ENCODE assay signal across 20 cellular contexts in the genomic region with DNA sequence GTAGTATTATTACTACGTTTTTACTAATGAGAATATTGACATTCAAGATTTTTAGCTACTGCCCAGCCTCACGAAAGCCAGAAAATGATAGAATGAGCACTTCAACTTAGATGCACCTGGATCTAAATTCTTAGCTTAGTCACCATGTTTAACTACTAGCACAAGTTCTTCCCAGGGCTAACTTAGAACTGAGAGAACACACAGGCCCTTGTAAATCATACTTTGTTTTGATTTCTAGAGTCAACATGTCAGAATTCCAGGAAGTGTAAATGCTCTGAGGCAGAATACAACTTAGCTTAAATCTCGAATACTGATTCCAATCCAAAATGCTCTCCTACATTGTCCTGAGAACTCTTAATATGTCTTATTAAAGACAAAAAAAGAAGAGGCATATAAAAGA. TPM values are rescaled to one million over a fixed set of nuclear protein-coding genes. Genes with fewer than 3 reads are reported as not detected.
DNase-seq lines count a peak whose midpoint lies in the region; ATAC-seq and TF ChIP-seq lines count a peak whose summit lies in the region.
"Had no signal": no experiment of that assay in that cellular context is flagged by ENCODE, and none has a peak within 500 bp of the region (broad histone marks: within the 10 kb centered on the region; RNA-seq: fewer than 3 reads in every experiment).

No MANE protein-coding gene starts in this region.

- no peak overlapping the region for H3K9ac ChIP-seq in mammary epithelial cell (ENCODE audit: insufficient read depth, low read length)

- CTCF ChIA-PET in mammary epithelial cell (lab: Charles Lee; ENCODE audit: low non-redundant PET) = no interaction called here

- no peak overlapping the region for H3K4me2 ChIP-seq in mammary epithelial cell (ENCODE audit: insufficient read depth, low read depth, low read length)

- TF ChIP-seq POLR2A in stomach (IDR thresholded peaks at IDR 0.05) = no peak

- no peaks in the 10 kb centered on the region for H3K79me2 ChIP-seq in mammary epithelial cell (ENCODE audit: insufficient read depth, low read length)

- dilution Hi-C loops in mammary epithelial cell (cut with HindIII; ENCODE audit: low sequenced_read_pairs) = no loop called here

- ATAC-seq in lung (ENCODE audit: insufficient read depth, low FRiP score) (peak; percentile 34), GM19455 (IDR thresholded peaks at IDR 0.05; ENCODE audit: unreplicated experiment) (no peak)
- ATAC-seq: GM12878 had no signal

- H3K36me3 ChIP-seq in mammary epithelial cell (ENCODE audit: insufficient read depth, low read length) = no peaks in the 10 kb centered on the region
- no peaks in the 10 kb centered on the region for H3K36me3 ChIP-seq in lung (ENCODE audit: control insufficient read depth in 2 of 2, insufficient read depth in 2 of 2, low read length in 2 of 2)
- no peaks in the 10 kb centered on the region for H3K36me3 ChIP-seq in stomach
- H3K36me3 ChIP-seq: MG63, SJCRH30 had no signal

- WGBS in mammary epithelial cell (ENCODE audit: low coverage, missing lambda C conversion rate) = 30% methylated on average over 3 of the region's 3 CpGs
- WGBS in lung, 2 donors = 49 to 78% methylated on average over 3 of the region's 3 CpGs
- WGBS in stomach, 5 donors = 14 to 39% (median 21%) methylated on average over 3 of the region's 3 CpGs

- H3K27ac ChIP-seq in mammary epithelial cell (ENCODE audit: insufficient read depth, low read depth, low read length) (no peak overlapping the region), lung (ENCODE audit: low read depth in 1 of 2, low read length in 1 of 2) (no peak overlapping the region), stomach (peak overlapping the region in 4 of 5 donors; percentile 57 to 73 (median 68))
- H3K27ac ChIP-seq: SJCRH30 had no signal

- DNase-seq in LHCN-M2 (ENCODE audit: low read depth) (peak; percentile 5), mammary epithelial cell (peak; percentile 3), lung (ENCODE audit: low spot score) (no peak), stomach (no peak), NCI-H2029 (lab: John Stamatoyannopoulos, UW) (no peak), RKO (ENCODE audit: low spot score) (no peak), DMS114 treated with DMSO at 0.1 percent for 48 hours (lab: John Stamatoyannopoulos, UW; ENCODE audit: unreplicated experiment) (no peak)
- DNase-seq: Caco-2, DMS53, GOT3, MG63, NCI-H1105, NCI-H187, NCI-H2171, NCI-H82, SJCRH30 had no signal

- H3K27me3 ChIP-seq in mammary epithelial cell (ENCODE audit: insufficient read depth, low read length) (no peaks in the 10 kb centered on the region), lung (ENCODE audit: control insufficient read depth, insufficient read depth) (no peaks in the 10 kb centered on the region), stomach (no peaks in the 10 kb centered on the region)
- H3K27me3 ChIP-seq: SJCRH30 had no signal

- in situ Hi-C loops in mammary epithelial cell (cut with MboI; ENCODE audit: low sequenced_read_pairs in 2 of 2) = loop anchor here (25.0 kb wide), 1 partner anchor 792 kb away; no protein-coding TSS in a partner anchor

- H4K20me1 ChIP-seq in mammary epithelial cell (ENCODE audit: insufficient read depth, low read length) = no peaks in the 10 kb centered on the region

- no peak for TF ChIP-seq CTCF in mammary epithelial cell (conservative IDR thresholded peaks at IDR 0.05 in 1 of 2, IDR thresholded peaks at IDR 0.05 in 1 of 2; ENCODE audit: extremely low read depth in 1 of 2, insufficient read depth in 1 of 2, low read depth in 1 of 2, low read length in 2 of 2)
- TF ChIP-seq CTCF in lung (IDR thresholded peaks at IDR 0.05; ENCODE audit: control extremely low read depth, extremely low read depth) = no peak
- no peak for TF ChIP-seq CTCF in stomach (IDR thresholded peaks at IDR 0.05)

- no peak overlapping the region for H2AFZ ChIP-seq in mammary epithelial cell (ENCODE audit: low read depth, low read length)

- intact Hi-C loops in mammary epithelial cell (cut with micrococcal nuclease) = no loop called here
- intact Hi-C loops in stomach (cut with DNase I; ENCODE audit: low total_unique reads) = no loop called here

- no TSS peak for BruUV-seq in mammary epithelial cell (replicated peaks; lab: Mats Ljungman, UMichigan)

- H3K4me1 ChIP-seq in mammary epithelial cell (ENCODE audit: insufficient read depth, low read length) (no peaks in the 10 kb centered on the region), lung (ENCODE audit: control insufficient read depth in 2 of 2, insufficient read depth in 2 of 2, low read length in 2 of 2) (no peaks in the 10 kb centered on the region), stomach (peaks cover 4 to 40% (median 17%) of the 10 kb centered on the region in 4 donors)
- H3K4me1 ChIP-seq: Caco-2, SJCRH30 had no signal

- H3K9me3 ChIP-seq in mammary epithelial cell (replicated peaks; ENCODE audit: insufficient read depth, low read length) = no peaks in the 10 kb centered on the region
- H3K9me3 ChIP-seq in lung (ENCODE audit: control insufficient read depth in 2 of 2, insufficient read depth in 1 of 2, low read length in 1 of 2) = no peaks in the 10 kb centered on the region
- H3K9me3 ChIP-seq in stomach = no peaks in the 10 kb centered on the region
- H3K9me3 ChIP-seq: MG63, SJCRH30 had no signal

- no peak overlapping the region for H3K4me3 ChIP-seq in mammary epithelial cell (replicated peaks in 1 of 3; ENCODE audit: insufficient read depth in 1 of 3, low read depth in 2 of 3, low read length in 3 of 3)
- H3K4me3 ChIP-seq in lung = no peak overlapping the region
- H3K4me3 ChIP-seq in stomach = no peak overlapping the region
- H3K4me3 ChIP-seq: GM12878, MG63, SJCRH30 had no signal

- TF ChIP-seq EP300 in stomach (IDR thresholded peaks at IDR 0.05) = no peak

RNA-seq across cellular contexts. Expression of a gene that starts 6.8 kb away (rescaled TPM):
- not detected in 2 replicates for total RNA-seq in LHCN-M2 (2014; rRNA removed)
- polyA plus RNA-seq in LHCN-M2 (2012) = not detected
- under 1 TPM; 0.33 to 0.35 TPM for total RNA-seq in mammary epithelial cell
- polyA plus RNA-seq in mammary epithelial cell = 0.69 TPM
- not detected for polyA minus RNA-seq in mammary epithelial cell
- 1 to 10 TPM in 1 of 2 donors, under 1 TPM in 1; 0.20 to 1.1 TPM for total RNA-seq in lung
- polyA plus RNA-seq in lung = under 1 TPM; 0.24 to 0.33 TPM
- total RNA-seq in stomach = 1 to 10 TPM in 3 of 5 donors, not detected in 2; 1.3 to 1.9 (median 1.3) TPM
- polyA plus RNA-seq in stomach = 1 to 10 TPM in 1 of 3 donors, under 1 TPM in 2; 0.87 to 2.1 (median 0.90) TPM
- total RNA-seq: A673, Caco-2, NCI-H460 had no signal

RNA-seq across cellular contexts. Expression of a gene that starts 37.3 kb away (rescaled TPM):
- total RNA-seq in LHCN-M2 (2014; rRNA removed) = 45.8 and 59.9 TPM in 2 replicates
- 7.2 TPM for polyA plus RNA-seq in LHCN-M2 (2012)
- 10 to 100 TPM; 28.3 to 78.3 TPM for total RNA-seq in mammary epithelial cell
- polyA plus RNA-seq in mammary epithelial cell = 32.2 TPM
- polyA minus RNA-seq in mammary epithelial cell = 15.7 TPM
- 10 to 100 TPM; 33.2 to 64.1 TPM for total RNA-seq in lung
- 10 to 100 TPM; 16.2 to 19.5 TPM for polyA plus RNA-seq in lung
- 100 to 1,000 TPM in 1 of 5 donors, 10 to 100 TPM in 3, 1 to 10 TPM in 1; 3.2 to 101 (median 44.6) TPM for total RNA-seq in stomach
- 10 to 100 TPM; 14.7 to 24.0 (median 18.6) TPM for polyA plus RNA-seq in stomach

RNA-seq across cellular contexts. Expression of a gene that starts 59.5 kb away (rescaled TPM):
- total RNA-seq in LHCN-M2 (2014; rRNA removed) = 0.77 TPM in 1 of 2 replicates, not detected in the other
- 0.22 TPM for polyA plus RNA-seq in LHCN-M2 (2012)
- total RNA-seq in mammary epithelial cell = 1 to 10 TPM; 1.1 to 1.5 TPM
- 0.39 TPM for polyA plus RNA-seq in mammary epithelial cell
- polyA minus RNA-seq in mammary epithelial cell = not detected
- total RNA-seq in lung = 10 to 100 TPM; 23.0 to 31.6 TPM
- 10 to 100 TPM; 10.3 to 48.6 TPM for polyA plus RNA-seq in lung
- total RNA-seq in stomach = 10 to 100 TPM in 4 of 5 donors, 1 to 10 TPM in 1; 5.8 to 78.1 (median 15.6) TPM
- polyA plus RNA-seq in stomach = 100 to 1,000 TPM in 1 of 3 donors, 10 to 100 TPM in 2; 46.3 to 114 (median 48.8) TPM
- total RNA-seq: A673 had no signal

Comparison
In these comparisons a context has a peak if more than half of its experiments do, and no peak if none do; other contexts are left out.
1. DNase-seq: peak in LHCN-M2 (single experiment) and mammary epithelial cell (single experiment); none in lung (single experiment), stomach (single experiment), NCI-H2029 (single experiment), RKO (single experiment) and DMS114 treated with DMSO at 0.1 percent for 48 hours (single experiment).
2. H3K27ac ChIP-seq: peak in stomach (4 of 5); none in mammary epithelial cell (single experiment) and lung (0 of 2).